In the genomic region with DNA sequence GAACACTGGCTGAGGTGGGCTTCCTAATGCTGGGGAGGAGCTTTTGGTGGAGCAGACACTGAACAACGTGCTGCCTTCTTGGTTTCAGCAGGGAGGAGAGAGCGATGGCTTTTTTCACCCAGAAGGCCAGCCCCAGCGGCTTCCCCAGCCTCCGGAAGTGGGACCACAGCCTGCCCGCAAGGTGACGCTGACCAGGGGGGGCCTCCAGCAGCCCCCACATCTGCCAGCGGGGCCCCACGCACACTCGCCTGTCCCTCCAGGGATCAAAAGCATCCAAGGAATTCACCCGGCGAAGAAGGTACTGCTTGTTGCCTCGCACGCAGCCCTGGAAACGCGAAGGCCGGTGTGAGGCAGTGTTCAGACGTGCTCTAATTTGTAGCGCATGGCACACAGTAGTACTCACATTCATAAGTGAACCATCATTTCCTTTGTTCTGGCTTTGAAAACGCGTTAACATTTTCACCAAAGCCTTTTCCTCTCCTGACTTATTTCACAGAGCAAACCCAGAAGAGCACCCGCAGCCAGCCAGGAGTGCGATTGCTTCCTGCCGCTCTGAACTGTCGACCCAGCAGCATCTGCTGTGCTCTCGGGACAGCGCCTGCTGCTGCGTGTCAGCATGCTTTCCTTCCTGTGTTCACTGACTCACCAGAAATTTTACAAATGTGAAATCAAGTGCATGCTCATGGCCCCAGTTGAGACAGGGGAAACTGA, we compare ENCODE assay signal across 8 cellular contexts. TPM values are rescaled to one million over a fixed set of nuclear protein-coding genes. Genes with fewer than 3 reads are reported as not detected.
DNase-seq lines count a peak whose midpoint lies in the region; ATAC-seq lines count a peak whose summit lies in the region.

No MANE protein-coding gene starts in this region.

- peak overlapping the region; percentile 76 for H3K4me3 Mint-ChIP-seq in activated T-cell treated with anti-CD3 and anti-CD28 coated beads, Interleukin-2, amount 50 U/mL, for 4 hours

- peaks cover 53% of the 10 kb centered on the region for H3K4me1 Mint-ChIP-seq in activated T-cell treated with anti-CD3 and anti-CD28 coated beads, Interleukin-2, amount 50 U/mL, for 4 hours (ENCODE audit: low read depth)

- H3K9me3 Mint-ChIP-seq in activated T-cell treated with anti-CD3 and anti-CD28 coated beads, Interleukin-2, amount 50 U/mL, for 4 hours: no peaks in the 10 kb centered on the region

- peaks cover 23% of the 10 kb centered on the region for H3K36me3 Mint-ChIP-seq in activated T-cell treated with anti-CD3 and anti-CD28 coated beads, Interleukin-2, amount 50 U/mL, for 4 hours (ENCODE audit: insufficient read depth)

- ATAC-seq in GM18907 (IDR thresholded peaks at IDR 0.05; ENCODE audit: unreplicated experiment) (peak; percentile 74), HG03457 (IDR thresholded peaks at IDR 0.05; ENCODE audit: unreplicated experiment) (peak; percentile 73)
- peak; percentile 87 to 89 for ATAC-seq in activated T-cell treated with anti-CD3 and anti-CD28 coated beads, Interleukin-2, amount 50 U/mL, for 4 hours

- DNase-seq in activated T-cell treated with anti-CD3 and anti-CD28 coated beads, Interleukin-2, amount 50 U/mL, for 4 hours: peak; percentile 38
- DNase-seq in iris pigment epithelial cell (ENCODE audit: low read depth) (peak; percentile 91), cerebellum (ENCODE audit: low spot score) (no peak), NCI-H748 treated with DMSO at 0.1 percent for 48 hours (lab: John Stamatoyannopoulos, UW) (no peak), superior temporal gyrus (ENCODE audit: extremely low spot score) (no peak)
- peak; percentile 41 to 48 for DNase-seq in stimulated activated CD8-positive, alpha-beta memory T cell treated with anti-CD3 and anti-CD28 coated beads, Interleukin-7, amount 100 ng/mL, for 48 hours (ENCODE audit: extremely low read depth in 1 of 2, low read depth in 1 of 2)

- H3K27me3 Mint-ChIP-seq in activated T-cell treated with anti-CD3 and anti-CD28 coated beads, Interleukin-2, amount 50 U/mL, for 4 hours (ENCODE audit: low read depth): no peaks in the 10 kb centered on the region

RNA-seq across cellular contexts. Expression of gene SHH, which starts 48.4 kb away (rescaled TPM):
- total RNA-seq in activated T-cell treated with anti-CD3 and anti-CD28 coated beads, Interleukin-2, amount 50 U/mL, for 4 hours: under 1 TPM in 2 of 3 donors, not detected in 1; 0.05 TPM
- 3.4 TPM for total RNA-seq in cerebellum

Comparison
In these comparisons a context has a peak if more than half of its experiments do, and no peak if none do; other contexts are left out.
1. DNase-seq: peak in activated T-cell treated with anti-CD3 and anti-CD28 coated beads, Interleukin-2, amount 50 U/mL, for 4 hours (single experiment), iris pigment epithelial cell (single experiment) and stimulated activated CD8-positive, alpha-beta memory T cell treated with anti-CD3 and anti-CD28 coated beads, Interleukin-7, amount 100 ng/mL, for 48 hours (2 of 2); none in cerebellum (single experiment), NCI-H748 treated with DMSO at 0.1 percent for 48 hours (single experiment) and superior temporal gyrus (single experiment).
2. Peak in every context shown above with its lines, with median percentiles within 50 percentile points of each other: ATAC-seq.